ENCODE assay signal across 21 cellular contexts in genomic region chr15:66006986-66007385, GRCh38.
DNase-seq lines count a peak whose midpoint lies in the region; TF ChIP-seq lines count a peak whose summit lies in the region.
"Had no signal": no experiment of that assay in that cellular context is flagged by ENCODE, and none has a peak within 500 bp of the region (broad histone marks: within the 10 kb centered on the region; RNA-seq: fewer than 3 reads in every experiment).

No MANE protein-coding gene starts in this region.

- H3K79me1 ChIP-seq in trophoblast cell (ENCODE audit: low read length) = no peaks in the 10 kb centered on the region

- H3K4me3 ChIP-seq in trophoblast cell (ENCODE audit: low read depth, low read length) (no peak overlapping the region), OCI-LY7 (ENCODE audit: low read depth, low read length, poor library complexity, severe bottlenecking) (no peak overlapping the region)
- H3K4me3 ChIP-seq: dorsolateral prefrontal cortex, esophagus squamous epithelium had no signal

- no peak overlapping the region for H3K4ac ChIP-seq in trophoblast cell (ENCODE audit: low read depth, low read length)

- DNase-seq in HCEC 1CT (peak; percentile 40), RKO (ENCODE audit: low spot score) (peak; percentile 52), epithelial cell of prostate (ENCODE audit: low read depth, low spot score) (peak; percentile 26), trophoblast cell (peak; percentile 48 to 62), OCI-LY7 (ENCODE audit: low spot score) (no peak)
- DNase-seq in activated naive CD8-positive, alpha-beta T cell treated with anti-CD3 and anti-CD28 coated beads for 36 hours = no peak
- no peak for DNase-seq in effector CD8-positive, alpha-beta T cell (lab: John Stamatoyannopoulos, UW)
- DNase-seq: activated CD4-positive, alpha-beta memory T cell treated with anti-CD3 and anti-CD28 coated beads, Interleukin-2, amount 10 ng/mL, durations not matched to agents 7 days and 5 days; activated T-cell treated with anti-CD3 and anti-CD28 coated beads, Interleukin-2, amount 50 U/mL, for 24 hours; Caco-2; dorsolateral prefrontal cortex; esophagus squamous epithelium; hippocampal formation; kidney; NCI-H1436 treated with DMSO at 0.1 percent for 48 hours; NK-92 treated with Interleukin-12 subunit alpha and Interleukin-12 subunit beta, amount 100 ng/mL, for 24 hours; SHP77 treated with DMSO at 0.1 percent for 48 hours; T-helper 1 cell had no signal

- no peak overlapping the region for H2BK120ac ChIP-seq in trophoblast cell (ENCODE audit: insufficient read depth, low read length, poor library complexity)

- WGBS in trophoblast cell (ENCODE audit: extremely low coverage, insufficient coverage, insufficient read length) = no CpG with 5 or more reads among the region's 7 CpGs

- H2AK5ac ChIP-seq in trophoblast cell (ENCODE audit: low read length) = no peak overlapping the region

- no peak overlapping the region for H2BK12ac ChIP-seq in trophoblast cell (ENCODE audit: low read length)

- H4K8ac ChIP-seq in trophoblast cell (ENCODE audit: low read depth, low read length) = no peak overlapping the region

- H3K27ac Mint-ChIP-seq in activated naive CD8-positive, alpha-beta T cell treated with anti-CD3 and anti-CD28 coated beads for 36 hours = no peak overlapping the region
- H3K27ac Mint-ChIP-seq: activated CD4-positive, alpha-beta memory T cell treated with anti-CD3 and anti-CD28 coated beads, Interleukin-2, amount 10 ng/mL, durations not matched to agents 7 days and 5 days; activated naive CD4-positive, alpha-beta T cell treated with anti-CD3 and anti-CD28 coated beads, Interleukin-2, amount 10 ng/mL, durations not matched to agents 7 days and 5 days; activated T-cell treated with anti-CD3 and anti-CD28 coated beads, Interleukin-2, amount 50 U/mL, for 24 hours; natural killer cell treated with Interleukin-12 subunit alpha and Interleukin-12 subunit beta and Interleukin-15 and Interleukin-18, amount 100 ng/mL, for 72 hours had no signal

- no peak overlapping the region for H4K12ac ChIP-seq in trophoblast cell (ENCODE audit: low read depth, low read length)

- H3K18ac ChIP-seq in trophoblast cell (ENCODE audit: low read length) = no peak overlapping the region

- H3K27me3 ChIP-seq in trophoblast cell (ENCODE audit: insufficient read depth, low read length) = no peaks in the 10 kb centered on the region

- H3K36me3 ChIP-seq in trophoblast cell (ENCODE audit: control insufficient read depth in 1 of 2, insufficient read depth in 2 of 2, low read length in 2 of 2) (no peaks in the 10 kb centered on the region), OCI-LY7 (ENCODE audit: insufficient read depth, low read length) (no peaks in the 10 kb centered on the region)
- H3K36me3 ChIP-seq: esophagus squamous epithelium had no signal

- no peak overlapping the region for H4K91ac ChIP-seq in trophoblast cell (ENCODE audit: low read depth, low read length)

- H3K4me3 Mint-ChIP-seq in activated naive CD8-positive, alpha-beta T cell treated with anti-CD3 and anti-CD28 coated beads for 36 hours = no peak overlapping the region
- H3K4me3 Mint-ChIP-seq: activated CD4-positive, alpha-beta memory T cell treated with anti-CD3 and anti-CD28 coated beads, Interleukin-2, amount 10 ng/mL, durations not matched to agents 7 days and 5 days; activated naive CD4-positive, alpha-beta T cell treated with anti-CD3 and anti-CD28 coated beads, Interleukin-2, amount 10 ng/mL, durations not matched to agents 7 days and 5 days; activated T-cell treated with anti-CD3 and anti-CD28 coated beads, Interleukin-2, amount 50 U/mL, for 24 hours; natural killer cell treated with Interleukin-12 subunit alpha and Interleukin-12 subunit beta and Interleukin-15 and Interleukin-18, amount 100 ng/mL, for 72 hours had no signal

- peaks cover 13% of the 10 kb centered on the region for H3K27me3 Mint-ChIP-seq in activated naive CD8-positive, alpha-beta T cell treated with anti-CD3 and anti-CD28 coated beads for 36 hours
- H3K27me3 Mint-ChIP-seq: activated naive CD4-positive, alpha-beta T cell treated with anti-CD3 and anti-CD28 coated beads, Interleukin-2, amount 10 ng/mL, durations not matched to agents 7 days and 5 days had no signal

- H3K9me3 ChIP-seq in trophoblast cell (ENCODE audit: insufficient read depth, low read depth, low read length) (no peaks in the 10 kb centered on the region), OCI-LY7 (ENCODE audit: low read length) (no peaks in the 10 kb centered on the region)
- H3K9me3 ChIP-seq: Caco-2, esophagus squamous epithelium had no signal

- H3K4me2 ChIP-seq in trophoblast cell (ENCODE audit: low read length) = no peak overlapping the region
- no peak overlapping the region for H3K4me2 ChIP-seq in OCI-LY7 (ENCODE audit: low read length)

- no peaks in the 10 kb centered on the region for H3K36me3 Mint-ChIP-seq in activated naive CD8-positive, alpha-beta T cell treated with anti-CD3 and anti-CD28 coated beads for 36 hours
- H3K36me3 Mint-ChIP-seq: activated naive CD4-positive, alpha-beta T cell treated with anti-CD3 and anti-CD28 coated beads, Interleukin-2, amount 10 ng/mL, durations not matched to agents 7 days and 5 days; natural killer cell treated with Interleukin-12 subunit alpha and Interleukin-12 subunit beta and Interleukin-15 and Interleukin-18, amount 100 ng/mL, for 72 hours had no signal

- no peaks in the 10 kb centered on the region for H3K79me2 ChIP-seq in trophoblast cell (ENCODE audit: control insufficient read depth, insufficient read depth, low read length, poor library complexity)
- no peaks in the 10 kb centered on the region for H3K79me2 ChIP-seq in OCI-LY7 (ENCODE audit: insufficient read depth, low read depth, low read length)

- no peak overlapping the region for H2AFZ ChIP-seq in trophoblast cell (ENCODE audit: insufficient read depth, low read length, poor library complexity)
- no peak overlapping the region for H2AFZ ChIP-seq in OCI-LY7 (ENCODE audit: low read length)

- no peak for TF ChIP-seq CTCF in OCI-LY7 (conservative IDR thresholded peaks at IDR 0.05; ENCODE audit: low read length)

- CTCF ChIA-PET in OCI-LY7 (lab: Charles Lee; ENCODE audit: unreplicated experiment) = no interaction called here

- no peaks in the 10 kb centered on the region for H3K9me3 Mint-ChIP-seq in activated naive CD8-positive, alpha-beta T cell treated with anti-CD3 and anti-CD28 coated beads for 36 hours
- H3K9me3 Mint-ChIP-seq: activated CD4-positive, alpha-beta memory T cell treated with anti-CD3 and anti-CD28 coated beads, Interleukin-2, amount 10 ng/mL, durations not matched to agents 7 days and 5 days; activated naive CD4-positive, alpha-beta T cell treated with anti-CD3 and anti-CD28 coated beads, Interleukin-2, amount 10 ng/mL, durations not matched to agents 7 days and 5 days; activated T-cell treated with anti-CD3 and anti-CD28 coated beads, Interleukin-2, amount 50 U/mL, for 24 hours; natural killer cell treated with Interleukin-12 subunit alpha and Interleukin-12 subunit beta and Interleukin-15 and Interleukin-18, amount 100 ng/mL, for 72 hours had no signal

- POLR2A ChIA-PET in OCI-LY7 (lab: Charles Lee) = no interaction called here

- no TSS peak for BruUV-seq in OCI-LY7 (replicated peaks; lab: Mats Ljungman, UMichigan)

- H3K27ac ChIP-seq in epithelial cell of prostate (no peak overlapping the region), trophoblast cell (ENCODE audit: low read depth, low read length) (no peak overlapping the region), OCI-LY7 (ENCODE audit: low read depth, low read length, poor library complexity, severe bottlenecking) (no peak overlapping the region)
- H3K27ac ChIP-seq: dorsolateral prefrontal cortex, esophagus squamous epithelium, VCaP had no signal

- H3K4me1 ChIP-seq in trophoblast cell (ENCODE audit: control insufficient read depth in 1 of 2, insufficient read depth in 2 of 2, low read length in 2 of 2) (no peaks in the 10 kb centered on the region), OCI-LY7 (ENCODE audit: insufficient read depth, low read length, poor library complexity, severe bottlenecking) (no peaks in the 10 kb centered on the region)
- H3K4me1 ChIP-seq: Caco-2, esophagus squamous epithelium had no signal

- no peak overlapping the region for H3K23ac ChIP-seq in trophoblast cell (ENCODE audit: low read length)

- no peaks in the 10 kb centered on the region for H4K20me1 ChIP-seq in OCI-LY7 (ENCODE audit: insufficient read depth, low read length)

- no peaks in the 10 kb centered on the region for H3K9me2 ChIP-seq in OCI-LY7 (ENCODE audit: insufficient read depth, low read length)

- no peak overlapping the region for H3K14ac ChIP-seq in trophoblast cell (ENCODE audit: low read length)

- H3K9ac ChIP-seq in trophoblast cell (ENCODE audit: low read length) = no peak overlapping the region

- intact Hi-C loops in OCI-LY7 (cut with micrococcal nuclease; ENCODE audit: unreplicated experiment) = no loop called here

- H2BK5ac ChIP-seq in trophoblast cell (ENCODE audit: low read depth, low read length, poor library complexity) = no peak overlapping the region

- H3K4me1 Mint-ChIP-seq in activated naive CD8-positive, alpha-beta T cell treated with anti-CD3 and anti-CD28 coated beads for 36 hours = no peaks in the 10 kb centered on the region
- H3K4me1 Mint-ChIP-seq: activated CD4-positive, alpha-beta memory T cell treated with anti-CD3 and anti-CD28 coated beads, Interleukin-2, amount 10 ng/mL, durations not matched to agents 7 days and 5 days; activated naive CD4-positive, alpha-beta T cell treated with anti-CD3 and anti-CD28 coated beads, Interleukin-2, amount 10 ng/mL, durations not matched to agents 7 days and 5 days had no signal

Comparison
In these comparisons a context has a peak if more than half of its experiments do, and no peak if none do; other contexts are left out.
1. DNase-seq: peak in HCEC 1CT (single experiment), RKO (single experiment), epithelial cell of prostate (single experiment) and trophoblast cell (2 of 2); none in activated naive CD8-positive, alpha-beta T cell treated with anti-CD3 and anti-CD28 coated beads for 36 hours (single experiment), effector CD8-positive, alpha-beta T cell (single experiment) and OCI-LY7 (single experiment).